Comparison of ENCODE assay signal across 1 cellular context in genomic region chrX:8194216-8194615, GRCh38.
TF ChIP-seq lines count a peak whose summit lies in the region.

No MANE protein-coding gene starts in this region.

TF ChIP-seq in HepG2, 621 proteins besides CTCF, POLR2A, EP300 and RAD21:
- no peak for TF ChIP-seq ZFX (CRISPR knock-in tag; IDR thresholded peaks at IDR 0.05; ENCODE audit: low read depth)
- no peak for TF ChIP-seq ZNF430 (CRISPR knock-in tag; IDR thresholded peaks at IDR 0.05)
- peak in 1 of 2 experiments; percentile 24; a peak in 1 of 4 replicates for TF ChIP-seq MAFK (conservative IDR thresholded peaks at IDR 0.05 in 1 of 2, IDR thresholded peaks at IDR 0.05 in 1 of 2; ENCODE audit: low read length in 2 of 2)
